ENCODE assay signal across 14 cellular contexts in the genomic region with DNA sequence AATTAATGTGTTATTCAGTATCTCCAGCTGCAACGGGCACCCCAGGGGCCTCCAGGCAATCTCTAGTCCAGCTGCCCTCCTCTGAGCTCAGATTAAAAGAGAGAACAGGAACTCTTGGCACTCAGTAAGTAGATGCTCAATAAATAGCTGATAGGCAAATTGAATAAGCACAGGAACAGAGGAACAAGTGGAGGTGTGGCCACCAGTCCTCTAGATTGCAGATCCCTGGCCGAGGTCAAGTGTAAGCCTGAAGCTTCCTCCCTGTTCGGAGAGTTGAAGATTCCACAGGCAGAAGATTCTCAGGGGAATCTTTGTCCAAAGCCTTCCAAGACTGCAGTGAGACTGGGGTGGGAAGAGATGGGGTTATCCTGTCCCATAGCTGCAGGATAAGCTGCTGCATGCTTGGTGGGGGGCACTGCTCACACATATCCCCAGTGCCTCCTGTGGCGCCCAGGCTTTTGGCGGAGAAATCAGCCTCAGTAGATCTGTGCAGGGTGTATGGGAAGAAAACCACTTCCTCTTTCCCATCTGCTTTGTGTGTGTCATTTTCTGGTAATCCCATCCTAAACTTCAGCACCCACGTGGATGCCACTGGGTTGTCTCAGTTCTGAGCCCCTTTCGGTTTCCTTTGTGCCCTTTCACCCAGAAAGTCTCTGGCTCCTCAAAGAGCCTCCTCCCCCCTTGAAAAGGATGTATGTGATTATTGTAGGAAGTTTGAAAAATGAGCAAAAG. TPM values are rescaled to one million over a fixed set of nuclear protein-coding genes. Genes with fewer than 3 reads are reported as not detected.
DNase-seq lines count a peak whose midpoint lies in the region; ATAC-seq and TF ChIP-seq lines count a peak whose summit lies in the region.
"Had no signal": no experiment of that assay in that cellular context is flagged by ENCODE, and none has a peak within 500 bp of the region (broad histone marks: within the 10 kb centered on the region; RNA-seq: fewer than 3 reads in every experiment).

No MANE protein-coding gene starts in this region.

- no peak for TF ChIP-seq CTCF in prostate gland (IDR thresholded peaks at IDR 0.05)

- peaks cover 0 to 10% (median 6%) of the 10 kb centered on the region in 3 experiments for H3K9me3 ChIP-seq in naive thymus-derived CD4-positive, alpha-beta T cell (ENCODE audit: control insufficient read depth in 2 of 3, low read length in 3 of 3)
- H3K9me3 ChIP-seq in prostate gland = no peaks in the 10 kb centered on the region
- H3K9me3 ChIP-seq: body of pancreas, gastrocnemius medialis had no signal

- H3K27me3 ChIP-seq in naive thymus-derived CD4-positive, alpha-beta T cell (ENCODE audit: control insufficient read depth in 2 of 2, insufficient read depth in 2 of 2, low read length in 2 of 2) = no peaks in the 10 kb centered on the region
- H3K27me3 ChIP-seq in prostate gland (replicated peaks; ENCODE audit: insufficient read depth) = no peaks in the 10 kb centered on the region
- H3K27me3 ChIP-seq: body of pancreas, gastrocnemius medialis had no signal

- no peak for TF ChIP-seq POLR2A in prostate gland (IDR thresholded peaks at IDR 0.05)

- peaks cover 0 to 27% (median 8%) of the 10 kb centered on the region in 11 donors for H3K9me3 Mint-ChIP-seq in naive thymus-derived CD4-positive, alpha-beta T cell

- no peaks in the 10 kb centered on the region for H3K27me3 Mint-ChIP-seq in naive thymus-derived CD4-positive, alpha-beta T cell

- peaks cover 0 to 4% (median 3%) of the 10 kb centered on the region in 3 experiments for H3K36me3 ChIP-seq in naive thymus-derived CD4-positive, alpha-beta T cell (ENCODE audit: control insufficient read depth in 2 of 3, insufficient read depth in 3 of 3, low read length in 3 of 3)
- no peaks in the 10 kb centered on the region for H3K36me3 ChIP-seq in prostate gland
- H3K36me3 ChIP-seq: gastrocnemius medialis had no signal

- H3K4me3 ChIP-seq in naive thymus-derived CD4-positive, alpha-beta T cell (ENCODE audit: low read length) = peak overlapping the region; percentile 25
- no peak overlapping the region for H3K4me3 ChIP-seq in prostate gland
- H3K4me3 ChIP-seq: body of pancreas, gastrocnemius medialis had no signal

- peak; percentile 35 for DNase-seq in GF-D8 (lab: John Stamatoyannopoulos, UW)
- peak; percentile 89 to 91 for DNase-seq in Kasumi-1 (lab: John Stamatoyannopoulos, UW)
- DNase-seq in activated T-cell treated with anti-CD3 and anti-CD28 coated beads, Interleukin-2, amount 50 U/mL, for 48 hours = peak; percentile 29 to 41
- peak in 5 of 9 donors; percentile 16 to 58 (median 52) for DNase-seq in naive thymus-derived CD4-positive, alpha-beta T cell
- no peak for DNase-seq in NCI-H146 (lab: John Stamatoyannopoulos, UW)
- no peak for DNase-seq in prostate gland (ENCODE audit: low spot score)
- DNase-seq in retina = no peak
- DNase-seq: gastrocnemius medialis, NCI-H1105, occipital lobe had no signal

- peak; percentile 79 for ATAC-seq in naive thymus-derived CD4-positive, alpha-beta T cell
- no peak for ATAC-seq in HG03045 (IDR thresholded peaks at IDR 0.05; ENCODE audit: unreplicated experiment)
- ATAC-seq: body of pancreas, gastrocnemius medialis had no signal

- peak overlapping the region; percentile 20 to 79 (median 64) for H3K4me3 Mint-ChIP-seq in naive thymus-derived CD4-positive, alpha-beta T cell

- H3K4me1 ChIP-seq in naive thymus-derived CD4-positive, alpha-beta T cell (ENCODE audit: control insufficient read depth in 2 of 2, insufficient read depth in 2 of 2, low read length in 2 of 2) = peaks cover 42 to 57% of the 10 kb centered on the region in 2 donors
- H3K4me1 ChIP-seq in prostate gland (replicated peaks) = no peaks in the 10 kb centered on the region
- H3K4me1 ChIP-seq: body of pancreas, gastrocnemius medialis had no signal

- peak overlapping the region; percentile 66 to 92 (median 79) for H3K27ac Mint-ChIP-seq in naive thymus-derived CD4-positive, alpha-beta T cell

- CTCF ChIA-PET in naive thymus-derived CD4-positive, alpha-beta T cell (lab: Charles Lee) = interaction anchor here (0.9 to 1.6 kb wide), 5 partner anchors 14 to 31 kb away, joined by 3 to 12 read pairs (median 3); no protein-coding TSS in a partner anchor

- POLR2A ChIA-PET in naive thymus-derived CD4-positive, alpha-beta T cell (lab: Charles Lee) = no interaction called here

- H3K4me1 Mint-ChIP-seq in naive thymus-derived CD4-positive, alpha-beta T cell = peaks cover 34 to 76% (median 57%) of the 10 kb centered on the region in 7 donors

- 66% methylated on average over 7 of the region's 7 CpGs for WGBS in prostate gland

- H3K27ac ChIP-seq in naive thymus-derived CD4-positive, alpha-beta T cell (ENCODE audit: low read depth, low read length) = peak overlapping the region; percentile 3
- H3K27ac ChIP-seq in prostate gland = no peak overlapping the region
- H3K27ac ChIP-seq: gastrocnemius medialis had no signal

- intact Hi-C loops in naive thymus-derived CD4-positive, alpha-beta T cell (cut with micrococcal nuclease) = loop anchor here in 1 of 2 donors (1.0 kb wide), 1 partner anchor 11 kb away; no protein-coding TSS in a partner anchor
- intact Hi-C loops in prostate gland (cut with DNase I) = no loop called here

- peaks cover 0 to 78% (median 22%) of the 10 kb centered on the region in 5 donors for H3K36me3 Mint-ChIP-seq in naive thymus-derived CD4-positive, alpha-beta T cell

RNA-seq across cellular contexts. Expression of a gene that starts 12.1 kb away (rescaled TPM):
- total RNA-seq in naive thymus-derived CD4-positive, alpha-beta T cell = 10 to 100 TPM in 2 of 5 experiments, 1 to 10 TPM in 3; 5.0 to 52.4 (median 6.8) TPM
- polyA plus RNA-seq in naive thymus-derived CD4-positive, alpha-beta T cell = 1 to 10 TPM; 5.8 to 9.5 TPM
- total RNA-seq in prostate gland = 1 to 10 TPM; 2.1 to 4.1 TPM

RNA-seq across cellular contexts. Expression of a gene that starts 46.6 kb away (rescaled TPM):
- 1 to 10 TPM in 1 of 5 experiments, under 1 TPM in 2, not detected in 2; 0.13 to 1.9 (median 0.29) TPM for total RNA-seq in naive thymus-derived CD4-positive, alpha-beta T cell
- polyA plus RNA-seq in naive thymus-derived CD4-positive, alpha-beta T cell = not detected
- 100 to 1,000 TPM in 1 of 2 donors, 10 to 100 TPM in 1; 66.3 to 186 TPM for total RNA-seq in prostate gland
- total RNA-seq: T-helper 2 cell treated with Interferon-gamma antibody and Interleukin-4, amounts not matched to agents 100 ng/mL and 5 ng/mL, for 36 hours had no signal

RNA-seq across cellular contexts. Expression of a gene that starts 52.7 kb away (rescaled TPM):
- 10 to 100 TPM in 1 of 5 experiments, 1 to 10 TPM in 1, under 1 TPM in 2, not detected in 1; 0.27 to 23.9 (median 2.0) TPM for total RNA-seq in naive thymus-derived CD4-positive, alpha-beta T cell
- polyA plus RNA-seq in naive thymus-derived CD4-positive, alpha-beta T cell = not detected
- total RNA-seq in prostate gland = under 1 TPM; 0.64 to 0.80 TPM
- total RNA-seq: body of pancreas; H1; occipital lobe; T-helper 2 cell treated with Interferon-gamma antibody and Interleukin-4, amounts not matched to agents 100 ng/mL and 5 ng/mL, for 36 hours had no signal
- polyA plus RNA-seq: H1 had no signal

Comparison
In these comparisons a context has a peak if more than half of its experiments do, and no peak if none do; other contexts are left out.
1. DNase-seq: peak in GF-D8 (single experiment), Kasumi-1 (2 of 2), activated T-cell treated with anti-CD3 and anti-CD28 coated beads, Interleukin-2, amount 50 U/mL, for 48 hours (2 of 2) and naive thymus-derived CD4-positive, alpha-beta T cell (5 of 9); none in NCI-H146 (single experiment), prostate gland (single experiment) and retina (single experiment).
2. RNA of a gene that starts 46.6 kb away (total RNA-seq): 66.3 to 186 TPM in prostate gland; 0.13 to 1.9 TPM in naive thymus-derived CD4-positive, alpha-beta T cell; every median in the first group is over 10 times any median in the second.